1 cellular context compared by ENCODE assay signal in genomic region chr5:119070828-119071572, GRCh38.
TF ChIP-seq lines count a peak whose summit lies in the region.

TSS of gene DMXL1 (plus strand) at chr5:119071087. CDS start at chr5:119071570, 483 bp downstream.

TF ChIP-seq in HCT116, 20 proteins besides CTCF, POLR2A, EP300 and RAD21 (continued from another document):
- peak; percentile 79 for TF ChIP-seq MAX (IDR thresholded peaks at IDR 0.05)
